In genomic region chr17:55238931-55239297, GRCh38 we compare ENCODE assay signal across 8 cellular contexts. TPM values are rescaled to one million over a fixed set of nuclear protein-coding genes. Genes with fewer than 3 reads are reported as not detected.
DNase-seq lines count a peak whose midpoint lies in the region; ATAC-seq and TF ChIP-seq lines count a peak whose summit lies in the region.

No MANE protein-coding gene starts in this region.

- H3K4me3 Mint-ChIP-seq in GM23338 = peak overlapping the region; percentile 92
- peak overlapping the region; percentile 80 for H3K4me3 Mint-ChIP-seq in activated naive CD8-positive, alpha-beta T cell

- H3F3A ChIP-seq in GM23338 (replicated peaks; ENCODE audit: low read depth) = no peaks in the 10 kb centered on the region

- no peaks in the 10 kb centered on the region for H3K36me3 ChIP-seq in GM23338 (ENCODE audit: insufficient read depth)
- H3K36me3 ChIP-seq in hepatocyte (replicated peaks; ENCODE audit: insufficient read depth, low read depth) = no peaks in the 10 kb centered on the region
- no peaks in the 10 kb centered on the region for H3K36me3 ChIP-seq in sigmoid colon

- no peaks in the 10 kb centered on the region for H3K36me3 Mint-ChIP-seq in GM23338 (ENCODE audit: low read depth)
- peaks cover 3% of the 10 kb centered on the region for H3K36me3 Mint-ChIP-seq in activated naive CD8-positive, alpha-beta T cell

- peak overlapping the region; percentile 98 for H2AFZ ChIP-seq in GM23338
- peak overlapping the region; percentile 83 for H2AFZ ChIP-seq in hepatocyte

- peaks cover 18% of the 10 kb centered on the region for H3K4me1 Mint-ChIP-seq in GM23338
- H3K4me1 Mint-ChIP-seq in activated naive CD8-positive, alpha-beta T cell (ENCODE audit: low read depth) = peaks cover 20% of the 10 kb centered on the region

- H3K4me1 ChIP-seq in GM23338 (ENCODE audit: insufficient read depth) (peaks cover 19% of the 10 kb centered on the region), hepatocyte (ENCODE audit: insufficient read depth) (peaks cover 7% of the 10 kb centered on the region), sigmoid colon (peaks cover 0 to 22% (median 9%) of the 10 kb centered on the region in 4 donors)

- peak overlapping the region; percentile 97 for H3K4me2 ChIP-seq in GM23338
- peak overlapping the region; percentile 93 for H3K4me2 ChIP-seq in hepatocyte

- H3K4me3 ChIP-seq in GM23338 = peak overlapping the region; percentile 76
- H3K4me3 ChIP-seq in hepatocyte = peak overlapping the region; percentile 50
- peak overlapping the region; percentile 31 to 55 (median 52) for H3K4me3 ChIP-seq in sigmoid colon

- DNase-seq in DMS53 treated with DMSO at 0.1 percent for 48 hours (lab: John Stamatoyannopoulos, UW; ENCODE audit: unreplicated experiment) = peak; percentile 56
- peak; percentile 69 for DNase-seq in GM23338 (ENCODE audit: low spot score)
- peak; percentile 9 for DNase-seq in NCI-H1417 treated with DMSO at 0.1 percent for 48 hours (lab: John Stamatoyannopoulos, UW)
- peak; percentile 41 for DNase-seq in hepatocyte (ENCODE audit: low spot score)
- DNase-seq in sigmoid colon = no peak
- DNase-seq in medulla oblongata (ENCODE audit: extremely low spot score) = no peak
- no peak for DNase-seq in T1000 (lab: John Stamatoyannopoulos, UW)

- ATAC-seq in GM23338 = peak; percentile 73

- H3K27ac Mint-ChIP-seq in GM23338 = peak overlapping the region; percentile 93
- peak overlapping the region; percentile 68 for H3K27ac Mint-ChIP-seq in activated naive CD8-positive, alpha-beta T cell

- no peaks in the 10 kb centered on the region for H3K9me3 ChIP-seq in hepatocyte (ENCODE audit: low read depth)
- H3K9me3 ChIP-seq in sigmoid colon = no peaks in the 10 kb centered on the region

- H3K9me2 ChIP-seq in GM23338 (ENCODE audit: insufficient read depth) = no peaks in the 10 kb centered on the region
- no peaks in the 10 kb centered on the region for H3K9me2 ChIP-seq in hepatocyte (replicated peaks; ENCODE audit: insufficient read depth)

- intact Hi-C loops in sigmoid colon (cut with DNase I) = loop anchor here (1.0 to 10.0 kb wide), 5 partner anchors 25 to 273 kb away; partner anchors contain the start of genes HLF and SMIM36

- no peaks in the 10 kb centered on the region for H3K79me2 ChIP-seq in GM23338 (replicated peaks; ENCODE audit: insufficient read depth)
- no peaks in the 10 kb centered on the region for H3K79me2 ChIP-seq in hepatocyte

- no peaks in the 10 kb centered on the region; the same call in 2 of the 3 replicates for H3K9me3 Mint-ChIP-seq in GM23338
- no peaks in the 10 kb centered on the region for H3K9me3 Mint-ChIP-seq in activated naive CD8-positive, alpha-beta T cell (ENCODE audit: low read depth)

- WGBS in hepatocyte (ENCODE audit: low lambda C conversion rate, missing lambda C conversion rate) = under 1% methylated on average over 4 of the region's 4 CpGs
- 0 to 4% methylated on average over 4 of the region's 4 CpGs for WGBS in sigmoid colon, 2 donors

- TF ChIP-seq CTCF in GM23338 (conservative IDR thresholded peaks at IDR 0.05; ENCODE audit: low read depth in 2 of 2) = 0 out of 4 replicates have a peak, but pooled peaks have one; percentile 14 to 21
- TF ChIP-seq CTCF in hepatocyte (IDR thresholded peaks at IDR 0.05; ENCODE audit: poor library complexity) = no peak
- TF ChIP-seq CTCF in sigmoid colon (IDR thresholded peaks at IDR 0.05) = no peak

- TF ChIP-seq EP300 in sigmoid colon (IDR thresholded peaks at IDR 0.05) = no peak

- peaks cover 10% of the 10 kb centered on the region for H3K27me3 Mint-ChIP-seq in GM23338 (ENCODE audit: insufficient read depth, low read depth, poor library complexity)
- H3K27me3 Mint-ChIP-seq in activated naive CD8-positive, alpha-beta T cell = peaks cover 17% of the 10 kb centered on the region

- TF ChIP-seq POLR2A in sigmoid colon (IDR thresholded peaks at IDR 0.05) = no peak

- H3K27me3 ChIP-seq in GM23338 (ENCODE audit: insufficient read depth) (peaks cover 5% of the 10 kb centered on the region), hepatocyte (no peaks in the 10 kb centered on the region), sigmoid colon (no peaks in the 10 kb centered on the region)

- H3K27ac ChIP-seq in GM23338 (ENCODE audit: low read depth) = peak overlapping the region; percentile 84; the same call in 1 of the 2 replicates
- H3K27ac ChIP-seq in hepatocyte = no peak overlapping the region
- H3K27ac ChIP-seq in sigmoid colon = peak overlapping the region; percentile 82 to 86 (median 85)

- H4K20me1 ChIP-seq in GM23338 (replicated peaks; ENCODE audit: insufficient read depth) = no peaks in the 10 kb centered on the region
- no peaks in the 10 kb centered on the region for H4K20me1 ChIP-seq in hepatocyte (ENCODE audit: insufficient read depth, poor library complexity, severe bottlenecking)

TF ChIP-seq in GM23338, 12 proteins besides CTCF, POLR2A, EP300 and RAD21 (continues in another document):
- TF ChIP-seq, protein P1, sequence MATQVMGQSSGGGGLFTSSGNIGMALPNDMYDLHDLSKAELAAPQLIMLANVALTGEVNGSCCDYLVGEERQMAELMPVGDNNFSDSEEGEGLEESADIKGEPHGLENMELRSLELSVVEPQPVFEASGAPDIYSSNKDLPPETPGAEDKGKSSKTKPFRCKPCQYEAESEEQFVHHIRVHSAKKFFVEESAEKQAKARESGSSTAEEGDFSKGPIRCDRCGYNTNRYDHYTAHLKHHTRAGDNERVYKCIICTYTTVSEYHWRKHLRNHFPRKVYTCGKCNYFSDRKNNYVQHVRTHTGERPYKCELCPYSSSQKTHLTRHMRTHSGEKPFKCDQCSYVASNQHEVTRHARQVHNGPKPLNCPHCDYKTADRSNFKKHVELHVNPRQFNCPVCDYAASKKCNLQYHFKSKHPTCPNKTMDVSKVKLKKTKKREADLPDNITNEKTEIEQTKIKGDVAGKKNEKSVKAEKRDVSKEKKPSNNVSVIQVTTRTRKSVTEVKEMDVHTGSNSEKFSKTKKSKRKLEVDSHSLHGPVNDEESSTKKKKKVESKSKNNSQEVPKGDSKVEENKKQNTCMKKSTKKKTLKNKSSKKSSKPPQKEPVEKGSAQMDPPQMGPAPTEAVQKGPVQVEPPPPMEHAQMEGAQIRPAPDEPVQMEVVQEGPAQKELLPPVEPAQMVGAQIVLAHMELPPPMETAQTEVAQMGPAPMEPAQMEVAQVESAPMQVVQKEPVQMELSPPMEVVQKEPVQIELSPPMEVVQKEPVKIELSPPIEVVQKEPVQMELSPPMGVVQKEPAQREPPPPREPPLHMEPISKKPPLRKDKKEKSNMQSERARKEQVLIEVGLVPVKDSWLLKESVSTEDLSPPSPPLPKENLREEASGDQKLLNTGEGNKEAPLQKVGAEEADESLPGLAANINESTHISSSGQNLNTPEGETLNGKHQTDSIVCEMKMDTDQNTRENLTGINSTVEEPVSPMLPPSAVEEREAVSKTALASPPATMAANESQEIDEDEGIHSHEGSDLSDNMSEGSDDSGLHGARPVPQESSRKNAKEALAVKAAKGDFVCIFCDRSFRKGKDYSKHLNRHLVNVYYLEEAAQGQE (IDR thresholded peaks at IDR 0.05; ENCODE audit: unreplicated experiment) = no peak
- TF ChIP-seq JUNB (IDR thresholded peaks at IDR 0.05; ENCODE audit: unreplicated experiment) (no peak), EZH2phosphoT487 (IDR thresholded peaks at IDR 0.05; ENCODE audit: unreplicated experiment) (no peak), ZNF114 (CRISPR knock-in tag; IDR thresholded peaks at IDR 0.05) (no peak), ETS1 (IDR thresholded peaks at IDR 0.05) (no peak), NANOG (IDR thresholded peaks at IDR 0.05; ENCODE audit: borderline replicate concordance) (no peak), ZNF331 (CRISPR knock-in tag; IDR thresholded peaks at IDR 0.05; ENCODE audit: low read depth) (no peak)

RNA-seq across cellular contexts. Expression of gene HLF, which starts 25.8 kb away (rescaled TPM):
- 0.28 and 0.35 TPM in 2 replicates for total RNA-seq in GM23338 (2014; rRNA removed; shearing (Covaris generic))
- polyA plus RNA-seq in GM23338 (2016; fragmentation: Nextera tagmentation; extraction: Ambion mirVana) (0.07 TPM in 1 of 2 replicates, not detected in the other), hepatocyte (0.26 and 0.48 TPM in 2 replicates), sigmoid colon (1 to 10 TPM in 2 of 3 donors, under 1 TPM in 1; 0.92 to 3.1 (median 3.0) TPM)
- total RNA-seq in hepatocyte (0.32 and 0.60 TPM in 2 replicates), sigmoid colon (10 to 100 TPM; 41.7 to 54.0 (median 49.4) TPM)

Comparison
In these comparisons a context has a peak if more than half of its experiments do, and no peak if none do; other contexts are left out.
1. DNase-seq: peak in DMS53 treated with DMSO at 0.1 percent for 48 hours (single experiment), GM23338 (single experiment), NCI-H1417 treated with DMSO at 0.1 percent for 48 hours (single experiment) and hepatocyte (single experiment); none in sigmoid colon (single experiment), medulla oblongata (single experiment) and T1000 (single experiment).
2. CTCF ChIP-seq: peak in GM23338 (2 of 2); none in hepatocyte (single experiment) and sigmoid colon (0 of 4).
3. RNA of gene HLF, which starts 25.8 kb away (total RNA-seq): 41.7 to 54.0 TPM in sigmoid colon; 0.32 to 0.60 TPM in hepatocyte and 0.28 to 0.35 TPM in GM23338; every median in the first group is over 10 times any median in the second.
4. Peak in every context shown above with its lines, with median percentiles within 50 percentile points of each other: H3K4me3 ChIP-seq.